In genomic region chr18:75201936-75202335, GRCh38 we compare ENCODE assay signal across 20 cellular contexts. TPM values are rescaled to one million over a fixed set of nuclear protein-coding genes. Genes with fewer than 3 reads are reported as not detected.
A peak's percentile ranks its signal among the peaks of the same experiment; 100 is the strongest.
DNase-seq lines count a peak whose midpoint lies in the region; ATAC-seq lines count a peak whose summit lies in the region.
"Had no signal": no experiment of that assay in that cellular context is flagged by ENCODE, and none has a peak within 500 bp of the region (broad histone marks: within the 10 kb centered on the region; RNA-seq: fewer than 3 reads in every experiment).

No MANE protein-coding gene starts in this region.

- H3K9me3 Mint-ChIP-seq in activated T-helper 2 cell treated with anti-CD3 and anti-CD28 coated beads, Interferon-gamma antibody, Interleukin-2, Interleukin-4, amounts not matched to agents 10 μg/mL and 5 μg/mL and 100 μg/mL, durations not matched to agents 14 hours and 24 hours and 36 hours, result no peaks in the 10 kb centered on the region
- H3K9me3 Mint-ChIP-seq: activated naive CD4-positive, alpha-beta T cell treated with anti-CD3 and anti-CD28 coated beads for 36 hours had no signal

- DNase-seq in DMS 273 (lab: John Stamatoyannopoulos, UW; ENCODE audit: unreplicated experiment), result peak; percentile 32
- no peak for DNase-seq in DMS 273 treated with DMSO at 0.1 percent for 48 hours (lab: John Stamatoyannopoulos, UW)
- no peak for DNase-seq in T-helper 17 cell
- DNase-seq in medulla oblongata (ENCODE audit: extremely low spot score), result peak; percentile 22
- DNase-seq in superior temporal gyrus (ENCODE audit: extremely low spot score), result peak; percentile 17
- no peak for DNase-seq in activated T-helper 2 cell treated with anti-CD3 and anti-CD28 coated beads, Interferon-gamma antibody, Interleukin-2, Interleukin-4, amounts not matched to agents 10 μg/mL and 5 μg/mL and 100 μg/mL, durations not matched to agents 14 hours and 24 hours and 36 hours (ENCODE audit: low spot score)
- no peak for DNase-seq in activated CD4-positive, alpha-beta T cell treated with anti-CD3 and anti-CD28 coated beads, Interleukin-2, amount 50 U/mL, for 1 hour
- DNase-seq: activated CD4-positive, alpha-beta T cell treated with anti-CD3 and anti-CD28 coated beads for 36 hours; activated CD8-positive, alpha-beta memory T cell treated with anti-CD3 and anti-CD28 coated beads, Interleukin-2, amount 50 U/mL, for 4 hours; activated naive CD4-positive, alpha-beta T cell treated with anti-CD3 and anti-CD28 coated beads for 36 hours; C1 segment of cervical spinal cord; dermis blood vessel endothelial cell; HCEC 1CT; hippocampal formation; kidney glomerular epithelial cell; SIG-M5; small intestine; trophoblast cell had no signal

- H3K27ac Mint-ChIP-seq in T-helper 17 cell, result peak overlapping the region; percentile 34
- H3K27ac Mint-ChIP-seq in activated T-helper 2 cell treated with anti-CD3 and anti-CD28 coated beads, Interferon-gamma antibody, Interleukin-2, Interleukin-4, amounts not matched to agents 10 μg/mL and 5 μg/mL and 100 μg/mL, durations not matched to agents 14 hours and 24 hours and 36 hours, result no peak overlapping the region
- H3K27ac Mint-ChIP-seq: activated CD4-positive, alpha-beta T cell treated with anti-CD3 and anti-CD28 coated beads for 36 hours; activated naive CD4-positive, alpha-beta T cell treated with anti-CD3 and anti-CD28 coated beads for 36 hours had no signal

- peaks cover 24% of the 10 kb centered on the region for H3K4me1 Mint-ChIP-seq in T-helper 17 cell
- peaks cover 9% of the 10 kb centered on the region for H3K4me1 Mint-ChIP-seq in activated T-helper 2 cell treated with anti-CD3 and anti-CD28 coated beads, Interferon-gamma antibody, Interleukin-2, Interleukin-4, amounts not matched to agents 10 μg/mL and 5 μg/mL and 100 μg/mL, durations not matched to agents 14 hours and 24 hours and 36 hours (ENCODE audit: low read depth)

- no peaks in the 10 kb centered on the region for H3K27me3 Mint-ChIP-seq in T-helper 17 cell
- peaks cover 26% of the 10 kb centered on the region for H3K27me3 Mint-ChIP-seq in activated T-helper 2 cell treated with anti-CD3 and anti-CD28 coated beads, Interferon-gamma antibody, Interleukin-2, Interleukin-4, amounts not matched to agents 10 μg/mL and 5 μg/mL and 100 μg/mL, durations not matched to agents 14 hours and 24 hours and 36 hours (ENCODE audit: low read depth)

- H3K36me3 Mint-ChIP-seq in T-helper 17 cell (ENCODE audit: low read depth), result no peaks in the 10 kb centered on the region
- H3K36me3 Mint-ChIP-seq in activated T-helper 2 cell treated with anti-CD3 and anti-CD28 coated beads, Interferon-gamma antibody, Interleukin-2, Interleukin-4, amounts not matched to agents 10 μg/mL and 5 μg/mL and 100 μg/mL, durations not matched to agents 14 hours and 24 hours and 36 hours (ENCODE audit: low read depth), result peaks cover 32% of the 10 kb centered on the region

- no peaks in the 10 kb centered on the region for H3K9me3 ChIP-seq in T-helper 17 cell (ENCODE audit: control insufficient read depth, low read length, poor library complexity, severe bottlenecking)
- H3K9me3 ChIP-seq: neutrophil had no signal

- intact Hi-C loops in activated T-helper 2 cell treated with anti-CD3 and anti-CD28 coated beads, Interferon-gamma antibody, Interleukin-2, Interleukin-4, amounts not matched to agents 10 μg/mL and 5 μg/mL and 100 μg/mL, durations not matched to agents 14 hours and 24 hours and 36 hours (cut with micrococcal nuclease), result loop anchor here (10.0 kb wide), 1 partner anchor 207 kb away; no protein-coding TSS in a partner anchor

- ATAC-seq in T-helper 17 cell (no peak), HG02885 (IDR thresholded peaks at IDR 0.05; ENCODE audit: poor library complexity, unreplicated experiment) (no peak)
- ATAC-seq: activated CD4-positive, alpha-beta T cell treated with anti-CD3 and anti-CD28 coated beads for 36 hours had no signal

- H3K4me3 Mint-ChIP-seq in T-helper 17 cell, result no peak overlapping the region
- H3K4me3 Mint-ChIP-seq in activated T-helper 2 cell treated with anti-CD3 and anti-CD28 coated beads, Interferon-gamma antibody, Interleukin-2, Interleukin-4, amounts not matched to agents 10 μg/mL and 5 μg/mL and 100 μg/mL, durations not matched to agents 14 hours and 24 hours and 36 hours (ENCODE audit: low read depth), result no peak overlapping the region
- H3K4me3 Mint-ChIP-seq: activated CD4-positive, alpha-beta T cell treated with anti-CD3 and anti-CD28 coated beads for 36 hours; activated naive CD4-positive, alpha-beta T cell treated with anti-CD3 and anti-CD28 coated beads for 36 hours had no signal

RNA-seq across cellular contexts. Expression of gene PTGR3, which starts 7.0 kb away (rescaled TPM):
- total RNA-seq in T-helper 17 cell, result 10 to 100 TPM; 20.8 to 25.1 TPM
- total RNA-seq in activated T-helper 2 cell treated with anti-CD3 and anti-CD28 coated beads, Interferon-gamma antibody, Interleukin-2, Interleukin-4, amounts not matched to agents 10 μg/mL and 5 μg/mL and 100 μg/mL, durations not matched to agents 14 hours and 24 hours and 36 hours, result 26.0 and 28.6 TPM in 2 replicates

RNA-seq across cellular contexts. Expression of gene TSHZ1, which starts 8.7 kb away (rescaled TPM):
- 10 to 100 TPM; 17.5 to 17.6 TPM for total RNA-seq in T-helper 17 cell
- 11.5 and 12.0 TPM in 2 replicates for total RNA-seq in activated T-helper 2 cell treated with anti-CD3 and anti-CD28 coated beads, Interferon-gamma antibody, Interleukin-2, Interleukin-4, amounts not matched to agents 10 μg/mL and 5 μg/mL and 100 μg/mL, durations not matched to agents 14 hours and 24 hours and 36 hours

Comparison
In these comparisons a context has a peak if more than half of its experiments do, and no peak if none do; other contexts are left out.
1. DNase-seq: peak in DMS 273 (single experiment), medulla oblongata (single experiment) and superior temporal gyrus (single experiment); none in DMS 273 treated with DMSO at 0.1 percent for 48 hours (single experiment), T-helper 17 cell (0 of 3), activated T-helper 2 cell treated with anti-CD3 and anti-CD28 coated beads, Interferon-gamma antibody, Interleukin-2, Interleukin-4, amounts not matched to agents 10 μg/mL and 5 μg/mL and 100 μg/mL, durations not matched to agents 14 hours and 24 hours and 36 hours (single experiment) and activated CD4-positive, alpha-beta T cell treated with anti-CD3 and anti-CD28 coated beads, Interleukin-2, amount 50 U/mL, for 1 hour (single experiment).